In genomic region chr3:14678015-14678503, GRCh38 we compare ENCODE assay signal across 1 cellular context.
TF ChIP-seq lines count a peak whose summit lies in the region.

No MANE protein-coding gene starts in this region.

TF ChIP-seq in HepG2, 621 proteins besides CTCF, POLR2A, EP300 and RAD21 (continued from another document and continues in another):
- TF ChIP-seq, protein P1, sequence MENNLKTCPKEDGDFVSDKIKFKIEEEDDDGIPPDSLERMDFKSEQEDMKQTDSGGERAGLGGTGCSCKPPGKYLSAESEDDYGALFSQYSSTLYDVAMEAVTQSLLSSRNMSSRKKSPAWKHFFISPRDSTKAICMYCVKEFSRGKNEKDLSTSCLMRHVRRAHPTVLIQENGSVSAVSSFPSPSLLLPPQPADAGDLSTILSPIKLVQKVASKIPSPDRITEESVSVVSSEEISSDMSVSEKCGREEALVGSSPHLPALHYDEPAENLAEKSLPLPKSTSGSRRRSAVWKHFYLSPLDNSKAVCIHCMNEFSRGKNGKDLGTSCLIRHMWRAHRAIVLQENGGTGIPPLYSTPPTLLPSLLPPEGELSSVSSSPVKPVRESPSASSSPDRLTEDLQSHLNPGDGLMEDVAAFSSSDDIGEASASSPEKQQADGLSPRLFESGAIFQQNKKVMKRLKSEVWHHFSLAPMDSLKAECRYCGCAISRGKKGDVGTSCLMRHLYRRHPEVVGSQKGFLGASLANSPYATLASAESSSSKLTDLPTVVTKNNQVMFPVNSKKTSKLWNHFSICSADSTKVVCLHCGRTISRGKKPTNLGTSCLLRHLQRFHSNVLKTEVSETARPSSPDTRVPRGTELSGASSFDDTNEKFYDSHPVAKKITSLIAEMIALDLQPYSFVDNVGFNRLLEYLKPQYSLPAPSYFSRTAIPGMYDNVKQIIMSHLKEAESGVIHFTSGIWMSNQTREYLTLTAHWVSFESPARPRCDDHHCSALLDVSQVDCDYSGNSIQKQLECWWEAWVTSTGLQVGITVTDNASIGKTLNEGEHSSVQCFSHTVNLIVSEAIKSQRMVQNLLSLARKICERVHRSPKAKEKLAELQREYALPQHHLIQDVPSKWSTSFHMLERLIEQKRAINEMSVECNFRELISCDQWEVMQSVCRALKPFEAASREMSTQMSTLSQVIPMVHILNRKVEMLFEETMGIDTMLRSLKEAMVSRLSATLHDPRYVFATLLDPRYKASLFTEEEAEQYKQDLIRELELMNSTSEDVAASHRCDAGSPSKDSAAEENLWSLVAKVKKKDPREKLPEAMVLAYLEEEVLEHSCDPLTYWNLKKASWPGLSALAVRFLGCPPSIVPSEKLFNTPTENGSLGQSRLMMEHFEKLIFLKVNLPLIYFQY (CRISPR knock-in tag; IDR thresholded peaks at IDR 0.05; ENCODE audit: borderline replicate concordance): no peak
- TF ChIP-seq MAF1 (CRISPR knock-in tag; IDR thresholded peaks at IDR 0.05; ENCODE audit: borderline replicate concordance): 0 out of 2 replicates have a peak, but pooled peaks have one; percentile 74
- peak; percentile 78; the same call in 1 of the 2 replicates for TF ChIP-seq HMGXB3 (CRISPR knock-in tag; IDR thresholded peaks at IDR 0.05; ENCODE audit: borderline replicate concordance)
- no peak for TF ChIP-seq ZBTB40 (IDR thresholded peaks at IDR 0.05)
- peak; percentile 62 for TF ChIP-seq ZBTB40 (CRISPR knock-in tag; IDR thresholded peaks at IDR 0.05)
- TF ChIP-seq ZNF598 (CRISPR knock-in tag; IDR thresholded peaks at IDR 0.05; ENCODE audit: borderline replicate concordance): peak; percentile 39; the same call in 1 of the 2 replicates
- TF ChIP-seq TBP (CRISPR knock-in tag; IDR thresholded peaks at IDR 0.05): no peak
- no peak for TF ChIP-seq NONO (IDR thresholded peaks at IDR 0.05)
- peak; percentile 96 for TF ChIP-seq NONO (CRISPR knock-in tag; conservative IDR thresholded peaks at IDR 0.05)
- peak; percentile 81 for TF ChIP-seq FOSL2 (CRISPR knock-in tag; IDR thresholded peaks at IDR 0.05)
- TF ChIP-seq THAP7 (CRISPR knock-in tag; IDR thresholded peaks at IDR 0.05): peak; percentile 90; the same call in 1 of the 2 replicates
- TF ChIP-seq HDAC2 (CRISPR knock-in tag; IDR thresholded peaks at IDR 0.05): peak; percentile 99
- TF ChIP-seq ZNF343 (CRISPR knock-in tag; IDR thresholded peaks at IDR 0.05): no peak
- peak; percentile 97 for TF ChIP-seq ARNTL (CRISPR knock-in tag; IDR thresholded peaks at IDR 0.05)
- peak; percentile 83 for TF ChIP-seq YEATS4 (CRISPR knock-in tag; IDR thresholded peaks at IDR 0.05; ENCODE audit: borderline replicate concordance)
- TF ChIP-seq ZNF333 (CRISPR knock-in tag; IDR thresholded peaks at IDR 0.05; ENCODE audit: borderline replicate concordance): no peak
- TF ChIP-seq ZNF547 (CRISPR knock-in tag; IDR thresholded peaks at IDR 0.05): 0 out of 2 replicates have a peak, but pooled peaks have one; percentile 30
- 0 out of 2 replicates have a peak, but pooled peaks have one; percentile 49 for TF ChIP-seq ZNF704 (CRISPR knock-in tag; IDR thresholded peaks at IDR 0.05; ENCODE audit: borderline replicate concordance)
- no peak for TF ChIP-seq PCBP1 (IDR thresholded peaks at IDR 0.05; ENCODE audit: borderline replicate concordance, low read depth, low read length)
- peak; percentile 36 for TF ChIP-seq TBL1XR1 (IDR thresholded peaks at IDR 0.05; ENCODE audit: borderline replicate concordance, low read length, partially characterized antibody)
- peak; percentile 38; the same call in 1 of the 2 replicates for TF ChIP-seq MXD4 (CRISPR knock-in tag; IDR thresholded peaks at IDR 0.05)
- TF ChIP-seq ZNF543 (CRISPR knock-in tag; IDR thresholded peaks at IDR 0.05): no peak
- TF ChIP-seq ZMYM3 (CRISPR knock-in tag; IDR thresholded peaks at IDR 0.05): peak; percentile 78; the same call in 1 of the 2 replicates
- no peak for TF ChIP-seq GTF3A (CRISPR knock-in tag; conservative IDR thresholded peaks at IDR 0.05)
- no peak for TF ChIP-seq ZNF670 (CRISPR knock-in tag; IDR thresholded peaks at IDR 0.05; ENCODE audit: borderline replicate concordance)
- peak; percentile 89; the same call in 1 of the 2 replicates for TF ChIP-seq ZNF580 (CRISPR knock-in tag; IDR thresholded peaks at IDR 0.05; ENCODE audit: borderline replicate concordance, low read depth)
- peak; percentile 72; the same call in 1 of the 2 replicates for TF ChIP-seq HMG20B (CRISPR knock-in tag; conservative IDR thresholded peaks at IDR 0.05)
- 0 out of 2 replicates have a peak, but pooled peaks have one; percentile 15 for TF ChIP-seq PHF8 (CRISPR knock-in tag; IDR thresholded peaks at IDR 0.05)
- TF ChIP-seq ZNF773 (CRISPR knock-in tag; IDR thresholded peaks at IDR 0.05; ENCODE audit: borderline replicate concordance): no peak
- TF ChIP-seq NFRKB (IDR thresholded peaks at IDR 0.05): no peak
- peak; percentile 98 for TF ChIP-seq GATAD2A (CRISPR knock-in tag; IDR thresholded peaks at IDR 0.05)
- TF ChIP-seq ZFP62 (CRISPR knock-in tag; IDR thresholded peaks at IDR 0.05): no peak
- TF ChIP-seq ZNF747 (CRISPR knock-in tag; IDR thresholded peaks at IDR 0.05; ENCODE audit: borderline replicate concordance): peak; percentile 79
- TF ChIP-seq, protein P2, sequence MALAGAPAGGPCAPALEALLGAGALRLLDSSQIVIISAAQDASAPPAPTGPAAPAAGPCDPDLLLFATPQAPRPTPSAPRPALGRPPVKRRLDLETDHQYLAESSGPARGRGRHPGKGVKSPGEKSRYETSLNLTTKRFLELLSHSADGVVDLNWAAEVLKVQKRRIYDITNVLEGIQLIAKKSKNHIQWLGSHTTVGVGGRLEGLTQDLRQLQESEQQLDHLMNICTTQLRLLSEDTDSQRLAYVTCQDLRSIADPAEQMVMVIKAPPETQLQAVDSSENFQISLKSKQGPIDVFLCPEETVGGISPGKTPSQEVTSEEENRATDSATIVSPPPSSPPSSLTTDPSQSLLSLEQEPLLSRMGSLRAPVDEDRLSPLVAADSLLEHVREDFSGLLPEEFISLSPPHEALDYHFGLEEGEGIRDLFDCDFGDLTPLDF (CRISPR knock-in tag; IDR thresholded peaks at IDR 0.05): no peak
- peak; percentile 99 for TF ChIP-seq MIER3 (CRISPR knock-in tag; IDR thresholded peaks at IDR 0.05; ENCODE audit: borderline replicate concordance)
- TF ChIP-seq ZMYM4 (CRISPR knock-in tag; IDR thresholded peaks at IDR 0.05): peak; percentile 97
- peak; percentile 67 for TF ChIP-seq ZNF781 (CRISPR knock-in tag; IDR thresholded peaks at IDR 0.05; ENCODE audit: borderline replicate concordance, not compliant biosample characterization)
- TF ChIP-seq THAP11 (CRISPR knock-in tag; IDR thresholded peaks at IDR 0.05): peak; percentile 81
- no peak for TF ChIP-seq MYPOP (CRISPR knock-in tag; IDR thresholded peaks at IDR 0.05)
- TF ChIP-seq RARA (CRISPR knock-in tag; IDR thresholded peaks at IDR 0.05): peak; percentile 93
- peak; percentile 59; the same call in 1 of the 2 replicates for TF ChIP-seq KMT2A (CRISPR knock-in tag; IDR thresholded peaks at IDR 0.05)
